ENCODE assay signal across 8 cellular contexts in the genomic region with DNA sequence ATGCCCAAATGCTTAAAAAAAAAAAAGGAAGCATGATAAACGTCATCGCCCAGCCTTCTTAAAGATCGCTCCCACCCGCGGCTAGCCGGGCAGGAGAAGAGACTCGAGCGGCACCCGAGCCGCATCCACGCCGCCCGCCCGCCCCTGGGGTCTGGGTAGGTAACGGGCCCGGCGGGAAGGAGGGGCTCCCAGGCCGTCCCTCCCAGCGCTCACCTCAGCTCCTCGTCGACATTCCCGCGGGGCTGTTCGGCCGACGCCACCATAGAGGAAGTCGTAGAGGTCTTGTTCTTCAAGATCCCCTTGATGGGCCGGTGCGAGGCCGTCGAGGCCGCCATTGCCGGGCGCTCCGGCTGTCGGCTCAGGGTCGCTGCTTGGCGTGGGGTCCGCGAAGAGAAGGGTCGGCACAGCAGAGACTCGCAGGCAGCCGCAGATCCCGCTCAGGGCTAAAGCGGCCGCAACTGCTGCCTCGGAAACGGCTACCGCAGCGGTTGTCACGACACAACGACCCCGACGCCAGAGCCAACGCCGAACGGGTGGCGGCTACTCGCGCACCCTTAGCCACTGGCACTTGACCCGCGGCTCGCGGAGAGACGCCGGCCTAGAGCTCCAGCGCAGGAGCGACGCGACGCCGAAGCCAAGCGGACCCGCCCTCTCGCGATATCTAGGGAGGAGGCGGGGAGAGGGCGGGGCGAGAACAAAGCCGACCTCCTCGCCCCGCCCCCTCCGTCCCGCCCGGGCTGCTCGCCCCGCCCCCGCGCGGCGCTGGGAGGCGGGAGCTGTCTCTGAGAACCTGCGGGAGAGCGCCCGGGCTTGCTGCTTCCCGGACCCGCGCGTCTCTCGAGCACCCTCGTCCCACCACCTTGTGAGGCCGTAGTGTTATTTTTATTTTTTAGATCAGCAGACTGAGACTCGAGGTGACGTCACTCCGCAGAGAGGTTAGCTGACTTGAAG. TPM values are rescaled to one million over a fixed set of nuclear protein-coding genes. Genes with fewer than 3 reads are reported as not detected.
DNase-seq lines count a peak whose midpoint lies in the region; ATAC-seq, FAIRE-seq and TF ChIP-seq lines count a peak whose summit lies in the region.

A gene (minus strand): TSS at position 635 of the 951 bp plus-strand sequence. CDS start 300 bp downstream, at position 335.

- WGBS in small intestine, 3 donors, result 0% methylated on average over 81 to 105 of the region's 105 CpGs

- H3K4me3 ChIP-seq in A673 (ENCODE audit: low read depth, low read length, poor library complexity, severe bottlenecking) (peak within 1 kb of the TSS; percentile 69), WERI-Rb-1 (ENCODE audit: low read depth, low read length) (peak within 1 kb of the TSS; percentile 69), breast epithelium (peak within 1 kb of the TSS; percentile 82 to 90 (median 87)), small intestine (ENCODE audit: low read depth in 1 of 2, low read length in 2 of 2) (peak within 1 kb of the TSS; percentile 83 to 89)

- no peaks in the 10 kb centered on the region for H3K27me3 ChIP-seq in A673 (replicated peaks; ENCODE audit: insufficient read depth, low read depth, low read length, poor library complexity)
- no peaks in the 10 kb centered on the region for H3K27me3 ChIP-seq in WERI-Rb-1 (ENCODE audit: insufficient read depth, low read depth, severe bottlenecking)
- H3K27me3 ChIP-seq in breast epithelium, result no peaks in the 10 kb centered on the region
- H3K27me3 ChIP-seq in small intestine (ENCODE audit: control insufficient read depth in 2 of 2, insufficient read depth in 2 of 2, low read length in 2 of 2), result no peaks in the 10 kb centered on the region

- ATAC-seq in GM18868 (IDR thresholded peaks at IDR 0.05; ENCODE audit: unreplicated experiment) (peak; percentile 71), HG03103 (IDR thresholded peaks at IDR 0.05; ENCODE audit: low read depth, unreplicated experiment) (peak; percentile 60)

- peak; percentile 91 for TF ChIP-seq POLR2A in breast epithelium (IDR thresholded peaks at IDR 0.05)

- intact Hi-C loops in A673 (cut with micrococcal nuclease; ENCODE audit: unreplicated experiment) (no loop called here), breast epithelium (cut with DNase I; ENCODE audit: low total_unique reads) (no loop called here)

- peak; percentile 92 for DNase-seq in A673 (ENCODE audit: low spot score)
- peak; percentile 88 for DNase-seq in NCI-H2171 treated with DMSO at 0.1 percent for 48 hours (lab: John Stamatoyannopoulos, UW)
- peak; percentile 81 for DNase-seq in WERI-Rb-1
- peak; percentile 88 to 92 for DNase-seq in breast epithelium (ENCODE audit: low spot score in 2 of 2)
- DNase-seq in iPS-NIHi11 (ENCODE audit: low spot score), result peak; percentile 97
- peak; percentile 94 for DNase-seq in small intestine

- BruUV-seq in A673 (replicated peaks; lab: Mats Ljungman, UMichigan), result no TSS peak

- H3K9me3 ChIP-seq in A673 (ENCODE audit: low read depth, low read length, poor library complexity, severe bottlenecking), result no peaks in the 10 kb centered on the region
- no peaks in the 10 kb centered on the region for H3K9me3 ChIP-seq in WERI-Rb-1 (ENCODE audit: severe bottlenecking)
- H3K9me3 ChIP-seq in breast epithelium, result no peaks in the 10 kb centered on the region
- no peaks in the 10 kb centered on the region for H3K9me3 ChIP-seq in small intestine (ENCODE audit: control insufficient read depth, low read depth)

- H3K36me3 ChIP-seq in A673 (ENCODE audit: insufficient read depth, low read length, poor library complexity, severe bottlenecking) (no peaks in the 10 kb centered on the region), WERI-Rb-1 (no peaks in the 10 kb centered on the region), breast epithelium (peaks cover 4% of the 10 kb centered on the region), small intestine (ENCODE audit: control insufficient read depth in 2 of 2, insufficient read depth in 2 of 2, low read length in 2 of 2) (no peaks in the 10 kb centered on the region)

- H3K27ac ChIP-seq in A673 (ENCODE audit: low read depth, low read length, poor library complexity, severe bottlenecking), result peak within 1 kb of the TSS; percentile 88
- peak within 1 kb of the TSS; percentile 68 for H3K27ac ChIP-seq in WERI-Rb-1
- peak within 1 kb of the TSS; percentile 94 for H3K27ac ChIP-seq in breast epithelium
- peak within 1 kb of the TSS; percentile 85 to 94 for H3K27ac ChIP-seq in small intestine (ENCODE audit: low read depth in 1 of 2, low read length in 1 of 2)

- POLR2A ChIA-PET in A673 (lab: Charles Lee; ENCODE audit: low non-redundant PET), result no interaction called here

- FAIRE-seq in small intestine (lab: Jason Lieb, UNC), result no peak

- CTCF ChIA-PET in A673 (lab: Charles Lee), result interaction anchor here (0.8 kb wide), 2 partner anchors 308 to 861 kb away, joined by 3 read pairs; no protein-coding TSS in a partner anchor

- H3K4me1 ChIP-seq in A673 (ENCODE audit: insufficient read depth, low read length, poor library complexity, severe bottlenecking), result peaks cover 22% of the 10 kb centered on the region
- peaks cover 0 to 19% of the 10 kb centered on the region in 2 donors for H3K4me1 ChIP-seq in breast epithelium
- peaks cover 11 to 13% of the 10 kb centered on the region in 2 donors for H3K4me1 ChIP-seq in small intestine (ENCODE audit: control insufficient read depth in 2 of 2, insufficient read depth in 1 of 2, low read depth in 1 of 2, low read length in 1 of 2)

- TF ChIP-seq CTCF in A673 (conservative IDR thresholded peaks at IDR 0.05; ENCODE audit: low read depth, low read length) (no peak), WERI-Rb-1 (IDR thresholded peaks at IDR 0.05; ENCODE audit: low read depth, low read length) (no peak), breast epithelium (IDR thresholded peaks at IDR 0.05) (no peak)

RNA-seq across cellular contexts. Expression of the gene that starts here (rescaled TPM):
- total RNA-seq in A673 (2021) (45.5 and 46.2 TPM in 2 replicates), breast epithelium (10 to 100 TPM; 44.8 to 65.7 (median 61.6) TPM)
- 10 to 100 TPM; 32.7 to 34.3 (median 32.7) TPM for polyA plus RNA-seq in small intestine

Comparison
In these comparisons a context has a peak if more than half of its experiments do, and no peak if none do; other contexts are left out.
1. Peak in every context shown above with its lines: DNase-seq, ATAC-seq, H3K4me3 ChIP-seq and H3K27ac ChIP-seq.